Comparison of ENCODE assay signal across 8 cellular contexts in genomic region chr16:10988164-10988803, GRCh38. TPM values are rescaled to one million over a fixed set of nuclear protein-coding genes. Genes with fewer than 3 reads are reported as not detected.
DNase-seq lines count a peak whose midpoint lies in the region; ATAC-seq and TF ChIP-seq lines count a peak whose summit lies in the region.

No MANE protein-coding gene starts in this region.

- H2AFZ ChIP-seq in OCI-LY7 (ENCODE audit: low read length), result no peak overlapping the region

- H3K36me3 ChIP-seq in OCI-LY7 (ENCODE audit: insufficient read depth, low read length), result peaks cover 79% of the 10 kb centered on the region
- peaks cover 9% of the 10 kb centered on the region for H3K36me3 ChIP-seq in adipocyte (ENCODE audit: control insufficient read depth, insufficient read depth, low read length, severe bottlenecking)
- H3K36me3 ChIP-seq in MG63, result peaks cover 7% of the 10 kb centered on the region

- BruUV-seq in OCI-LY7 (replicated peaks; lab: Mats Ljungman, UMichigan), result no TSS peak

- CTCF ChIA-PET in OCI-LY7 (lab: Charles Lee; ENCODE audit: unreplicated experiment), result no interaction called here

- intact Hi-C loops in OCI-LY7 (cut with micrococcal nuclease; ENCODE audit: unreplicated experiment), result no loop called here

- no peaks in the 10 kb centered on the region for H3K9me2 ChIP-seq in OCI-LY7 (ENCODE audit: insufficient read depth, low read length)

- H3K4me3 ChIP-seq in OCI-LY7 (ENCODE audit: low read depth, low read length, poor library complexity, severe bottlenecking) (no peak overlapping the region), adipocyte (ENCODE audit: low read length) (no peak overlapping the region), MG63 (no peak overlapping the region)

- TF ChIP-seq CTCF in OCI-LY7 (conservative IDR thresholded peaks at IDR 0.05; ENCODE audit: low read length), result peak; percentile 70

- H3K27ac ChIP-seq in OCI-LY7 (ENCODE audit: low read depth, low read length, poor library complexity, severe bottlenecking), result no peak overlapping the region

- peak; percentile 31 for DNase-seq in ACHN
- DNase-seq in OCI-LY7 (ENCODE audit: low spot score), result peak; percentile 32
- DNase-seq in adipocyte (ENCODE audit: low read depth), result peak; percentile 15
- DNase-seq in stimulated activated CD4-positive, alpha-beta T cell treated with anti-CD3 and anti-CD28 coated beads, Interleukin-15, amount 100 ng/mL, for 24 hours, result peak; percentile 86
- no peak for DNase-seq in retina
- DNase-seq in MG63, result no peak
- DNase-seq in AG20443 (ENCODE audit: low spot score), result no peak

- no peaks in the 10 kb centered on the region for H3K79me2 ChIP-seq in OCI-LY7 (ENCODE audit: insufficient read depth, low read depth, low read length)

- in situ Hi-C loops in ACHN (cut with HindIII; ENCODE audit: low pct_ligation_motif_present, low pct_unique_long_range_greater_than_20kb, low sequenced_read_pairs), result no loop called here

- ATAC-seq in GM19452 (IDR thresholded peaks at IDR 0.05; ENCODE audit: unreplicated experiment), result peak; percentile 67

- H4K20me1 ChIP-seq in OCI-LY7 (ENCODE audit: insufficient read depth, low read length), result 0 out of 2 replicates have a peak, but pooled peaks cover 3% of the 10 kb centered on the region

- POLR2A ChIA-PET in OCI-LY7 (lab: Charles Lee), result no interaction called here

- no peak overlapping the region for H3K9ac ChIP-seq in adipocyte (ENCODE audit: low read length)

- no peak overlapping the region for H3K4me2 ChIP-seq in OCI-LY7 (ENCODE audit: low read length)

- H3K9me3 ChIP-seq in OCI-LY7 (ENCODE audit: low read length) (no peaks in the 10 kb centered on the region), adipocyte (ENCODE audit: control insufficient read depth, low read length) (no peaks in the 10 kb centered on the region), MG63 (no peaks in the 10 kb centered on the region)

- no peaks in the 10 kb centered on the region for H3K27me3 ChIP-seq in adipocyte (replicated peaks; ENCODE audit: control insufficient read depth, insufficient read depth, low read length)
- H3K27me3 ChIP-seq in MG63, result no peaks in the 10 kb centered on the region

- H3K4me1 ChIP-seq in OCI-LY7 (ENCODE audit: insufficient read depth, low read length, poor library complexity, severe bottlenecking), result peaks cover 3% of the 10 kb centered on the region
- peaks cover 29% of the 10 kb centered on the region for H3K4me1 ChIP-seq in adipocyte (ENCODE audit: control insufficient read depth, insufficient read depth, low read length)

RNA-seq across cellular contexts. Expression of gene CLEC16A, which starts 43.9 kb away (rescaled TPM):
- total RNA-seq in OCI-LY7 (2014; rRNA removed; shearing (Covaris generic)), result 26.2 and 31.1 TPM in 2 replicates
- 50.9 and 52.0 TPM in 2 replicates for total RNA-seq in OCI-LY7 (2022)
- 6.2 and 11.5 TPM in 2 replicates for total RNA-seq in MG63 (2014; rRNA removed; shearing (Covaris generic); ENCODE audit: low replicate concordance)

RNA-seq across cellular contexts. Expression of gene DEXI, which starts 46.0 kb away (rescaled TPM):
- 12.7 and 17.6 TPM in 2 replicates for total RNA-seq in OCI-LY7 (2014; rRNA removed; shearing (Covaris generic))
- total RNA-seq in OCI-LY7 (2022), result 13.5 and 15.1 TPM in 2 replicates
- total RNA-seq in MG63 (2014; rRNA removed; shearing (Covaris generic); ENCODE audit: low replicate concordance), result 64.1 and 87.2 TPM in 2 replicates

Comparison
In these comparisons a context has a peak if more than half of its experiments do, and no peak if none do; other contexts are left out.
1. DNase-seq: peak in ACHN (single experiment), OCI-LY7 (single experiment), adipocyte (single experiment) and stimulated activated CD4-positive, alpha-beta T cell treated with anti-CD3 and anti-CD28 coated beads, Interleukin-15, amount 100 ng/mL, for 24 hours (single experiment); none in retina (single experiment), MG63 (single experiment) and AG20443 (single experiment).